Comparison of ENCODE assay signal across 23 cellular contexts in the genomic region with DNA sequence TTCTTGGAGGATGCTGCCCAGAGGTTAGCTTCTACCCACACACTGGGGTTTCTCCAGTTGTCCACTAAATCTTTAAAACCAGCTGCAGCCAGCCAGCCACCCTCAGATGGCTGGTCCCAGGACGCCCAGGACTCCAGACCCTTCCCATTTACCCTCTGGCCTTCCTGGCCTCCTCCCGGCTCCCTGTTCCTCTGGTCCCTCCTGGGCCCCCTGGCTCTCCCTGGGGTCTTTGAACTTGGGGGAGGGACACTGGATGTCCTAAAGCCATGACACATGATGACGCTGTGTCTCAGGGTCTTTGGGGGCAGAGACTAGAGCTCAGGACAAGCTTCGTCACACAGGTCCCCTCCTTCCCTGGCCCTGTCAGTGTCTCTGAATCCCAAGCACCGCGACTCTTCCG.
DNase-seq lines count a peak whose midpoint lies in the region; ATAC-seq and TF ChIP-seq lines count a peak whose summit lies in the region.
"Had no signal": no experiment of that assay in that cellular context is flagged by ENCODE, and none has a peak within 500 bp of the region (broad histone marks: within the 10 kb centered on the region; RNA-seq: fewer than 3 reads in every experiment).

No MANE protein-coding gene starts in this region.

- peak; percentile 11 for DNase-seq in activated T-cell treated with anti-CD3 and anti-CD28 coated beads, Interleukin-2, amount 50 U/mL, for 24 hours
- no peak for DNase-seq in activated T-cell treated with anti-CD3 and anti-CD28 coated beads, Interleukin-2, amount 50 U/mL, for 4 hours
- DNase-seq in immature natural killer cell (no peak), upper lobe of right lung (peak; percentile 35), left ventricle myocardium superior (no peak), SIG-M5 (lab: John Stamatoyannopoulos, UW) (no peak), NCI-H146 (lab: John Stamatoyannopoulos, UW) (no peak)
- DNase-seq: activated gamma-delta T cell; DMS153; NCI-H1105; NCI-H2081 treated with DMSO at 0.1 percent for 48 hours; NCI-H82; nephron progenitor cell; OCI-M1; stimulated activated naive CD8-positive, alpha-beta T cell treated with anti-CD3 and anti-CD28 coated beads, Interleukin-15, Interleukin-2, amounts not matched to agents 100 U/mL and 50 U/mL, for 24 hours; SW 1271 had no signal

- peaks cover 5% of the 10 kb centered on the region for H3K4me1 Mint-ChIP-seq in activated T-cell treated with anti-CD3 and anti-CD28 coated beads, Interleukin-2, amount 50 U/mL, for 24 hours (ENCODE audit: low read depth)
- H3K4me1 Mint-ChIP-seq in activated T-cell treated with anti-CD3 and anti-CD28 coated beads, Interleukin-2, amount 50 U/mL, for 4 hours (ENCODE audit: low read depth), result peaks cover 20% of the 10 kb centered on the region
- H3K4me1 Mint-ChIP-seq in immature natural killer cell, result peaks cover 32 to 53% of the 10 kb centered on the region in 2 donors
- H3K4me1 Mint-ChIP-seq: IgD-negative memory B cell had no signal

- no peaks in the 10 kb centered on the region for H3K27me3 ChIP-seq in upper lobe of right lung
- H3K27me3 ChIP-seq: right lobe of liver had no signal

- no peak overlapping the region for H3K27ac Mint-ChIP-seq in activated T-cell treated with anti-CD3 and anti-CD28 coated beads, Interleukin-2, amount 50 U/mL, for 24 hours
- H3K27ac Mint-ChIP-seq in immature natural killer cell, result peak overlapping the region; percentile 46 to 89 (median 77)
- H3K27ac Mint-ChIP-seq: CD4-positive, alpha-beta T cell; GM23338; IgD-negative memory B cell had no signal

- H3K4me3 ChIP-seq in upper lobe of right lung, result no peak overlapping the region
- H3K4me3 ChIP-seq: adrenal gland, GM23338, right lobe of liver had no signal

- H3K27me3 Mint-ChIP-seq in activated T-cell treated with anti-CD3 and anti-CD28 coated beads, Interleukin-2, amount 50 U/mL, for 24 hours, result peaks cover 18% of the 10 kb centered on the region
- peaks cover 2% of the 10 kb centered on the region for H3K27me3 Mint-ChIP-seq in activated T-cell treated with anti-CD3 and anti-CD28 coated beads, Interleukin-2, amount 50 U/mL, for 4 hours (ENCODE audit: low read depth)
- peaks cover 0 to 9% (median 2%) of the 10 kb centered on the region in 3 donors for H3K27me3 Mint-ChIP-seq in immature natural killer cell (ENCODE audit: low read depth in 3 of 3)

- H3K9me3 ChIP-seq in KOPT-K1 (ENCODE audit: insufficient read depth, low read length, poor library complexity, severe bottlenecking) (peaks cover 16% of the 10 kb centered on the region), upper lobe of right lung (no peaks in the 10 kb centered on the region)
- H3K9me3 ChIP-seq: adrenal gland, right lobe of liver had no signal

- H3K9me3 Mint-ChIP-seq in activated T-cell treated with anti-CD3 and anti-CD28 coated beads, Interleukin-2, amount 50 U/mL, for 24 hours, result no peaks in the 10 kb centered on the region
- H3K9me3 Mint-ChIP-seq in activated T-cell treated with anti-CD3 and anti-CD28 coated beads, Interleukin-2, amount 50 U/mL, for 4 hours, result no peaks in the 10 kb centered on the region
- H3K9me3 Mint-ChIP-seq in immature natural killer cell, result no peaks in the 10 kb centered on the region
- H3K9me3 Mint-ChIP-seq: CD4-positive, alpha-beta T cell had no signal

- H3K27ac ChIP-seq in KOPT-K1 (ENCODE audit: low read depth, low read length, poor library complexity, severe bottlenecking) (peak overlapping the region; percentile 92), upper lobe of right lung (no peak overlapping the region)
- H3K27ac ChIP-seq: adrenal gland, right lobe of liver had no signal

- no peaks in the 10 kb centered on the region for H3K4me1 ChIP-seq in upper lobe of right lung
- H3K4me1 ChIP-seq: adrenal gland, right lobe of liver had no signal

- intact Hi-C loops in upper lobe of right lung (cut with DNase I), result no loop called here
- intact Hi-C loops in left ventricle myocardium superior (cut with micrococcal nuclease), result no loop called here

- H3K4me3 Mint-ChIP-seq in activated T-cell treated with anti-CD3 and anti-CD28 coated beads, Interleukin-2, amount 50 U/mL, for 24 hours, result no peak overlapping the region
- H3K4me3 Mint-ChIP-seq in activated T-cell treated with anti-CD3 and anti-CD28 coated beads, Interleukin-2, amount 50 U/mL, for 4 hours, result no peak overlapping the region
- peak overlapping the region; percentile 46 to 86 (median 73) for H3K4me3 Mint-ChIP-seq in immature natural killer cell
- H3K4me3 Mint-ChIP-seq: CD4-positive, alpha-beta T cell; GM23338; IgD-negative memory B cell; nephron progenitor cell had no signal

- TF ChIP-seq CTCF in upper lobe of right lung (IDR thresholded peaks at IDR 0.05), result no peak

- H3K36me3 Mint-ChIP-seq in activated T-cell treated with anti-CD3 and anti-CD28 coated beads, Interleukin-2, amount 50 U/mL, for 24 hours (ENCODE audit: low read depth), result no peaks in the 10 kb centered on the region
- H3K36me3 Mint-ChIP-seq in activated T-cell treated with anti-CD3 and anti-CD28 coated beads, Interleukin-2, amount 50 U/mL, for 4 hours (ENCODE audit: insufficient read depth), result no peaks in the 10 kb centered on the region
- peaks cover 0 to 3% (median 0%) of the 10 kb centered on the region in 3 donors for H3K36me3 Mint-ChIP-seq in immature natural killer cell
- H3K36me3 Mint-ChIP-seq: IgD-negative memory B cell had no signal

- ATAC-seq in activated T-cell treated with anti-CD3 and anti-CD28 coated beads, Interleukin-2, amount 50 U/mL, for 4 hours, result no peak
- ATAC-seq in upper lobe of right lung, result no peak
- no peak for ATAC-seq in left ventricle myocardium superior
- ATAC-seq: right lobe of liver, Right ventricle myocardium inferior had no signal

- H3K36me3 ChIP-seq in KOPT-K1 (ENCODE audit: insufficient read depth, low read length), result no peaks in the 10 kb centered on the region
- no peaks in the 10 kb centered on the region for H3K36me3 ChIP-seq in upper lobe of right lung
- H3K36me3 ChIP-seq: adrenal gland, right lobe of liver had no signal

Comparison
In these comparisons a context has a peak if more than half of its experiments do, and no peak if none do; other contexts are left out.
1. DNase-seq: peak in activated T-cell treated with anti-CD3 and anti-CD28 coated beads, Interleukin-2, amount 50 U/mL, for 24 hours (single experiment) and upper lobe of right lung (single experiment); none in activated T-cell treated with anti-CD3 and anti-CD28 coated beads, Interleukin-2, amount 50 U/mL, for 4 hours (single experiment), immature natural killer cell (0 of 3), left ventricle myocardium superior (single experiment), SIG-M5 (single experiment) and NCI-H146 (single experiment).
2. H3K4me3 Mint-ChIP-seq: peak in immature natural killer cell (5 of 5); none in activated T-cell treated with anti-CD3 and anti-CD28 coated beads, Interleukin-2, amount 50 U/mL, for 24 hours (single experiment) and activated T-cell treated with anti-CD3 and anti-CD28 coated beads, Interleukin-2, amount 50 U/mL, for 4 hours (single experiment).